1 cellular context compared by ENCODE assay signal in the genomic region with DNA sequence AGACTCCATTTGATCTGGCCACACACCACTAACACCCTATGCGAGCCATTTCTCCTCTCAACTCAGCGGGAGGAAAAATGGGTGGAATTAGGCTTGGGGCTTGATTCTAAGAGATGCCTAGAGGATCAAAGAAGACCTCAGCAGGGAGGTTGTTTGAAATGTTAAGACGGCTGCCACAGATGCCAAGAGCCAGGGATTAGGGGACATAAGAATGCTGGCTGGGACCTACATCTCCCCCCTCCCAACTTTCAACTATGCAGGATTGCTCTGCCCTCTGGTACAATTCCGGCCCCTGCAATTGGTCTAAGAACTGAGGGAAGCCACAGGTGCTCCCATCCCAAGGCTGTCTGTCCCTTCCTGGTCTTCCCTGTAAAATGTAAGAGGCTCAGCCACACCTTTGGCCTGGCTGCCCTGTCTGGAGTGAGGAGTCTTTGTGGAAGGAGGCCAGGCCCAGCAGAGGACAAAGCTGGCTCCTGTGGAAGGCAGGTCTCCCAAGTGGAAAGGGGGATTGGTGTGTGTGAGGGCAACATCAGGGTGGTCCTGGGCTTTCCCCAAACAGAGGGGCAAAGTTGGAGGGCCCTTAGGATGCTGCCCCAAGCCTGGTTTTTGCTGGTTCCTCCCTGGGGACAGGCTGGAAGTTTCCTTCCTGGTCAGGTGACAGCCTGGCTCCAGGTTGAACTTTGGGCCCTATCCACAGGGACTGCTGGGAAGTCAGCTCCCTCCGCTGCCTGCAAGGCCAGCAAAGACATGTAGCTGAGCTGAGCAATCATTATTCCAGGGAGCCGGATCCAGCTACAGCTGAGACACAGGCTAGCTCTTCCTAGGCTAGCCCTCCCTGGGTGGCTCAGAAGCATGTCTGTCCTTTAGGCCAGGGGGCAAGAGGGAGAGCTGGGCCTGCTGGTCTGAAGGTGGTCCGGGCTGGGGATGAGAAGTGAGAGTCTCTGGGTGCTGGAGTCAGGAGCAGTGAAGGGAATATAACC.
TF ChIP-seq lines count a peak whose summit lies in the region.

No MANE protein-coding gene starts in this region.

TF ChIP-seq in HEK293, 187 proteins besides CTCF, POLR2A, EP300 and RAD21 (continued from another document):
- TF ChIP-seq, protein P1, sequence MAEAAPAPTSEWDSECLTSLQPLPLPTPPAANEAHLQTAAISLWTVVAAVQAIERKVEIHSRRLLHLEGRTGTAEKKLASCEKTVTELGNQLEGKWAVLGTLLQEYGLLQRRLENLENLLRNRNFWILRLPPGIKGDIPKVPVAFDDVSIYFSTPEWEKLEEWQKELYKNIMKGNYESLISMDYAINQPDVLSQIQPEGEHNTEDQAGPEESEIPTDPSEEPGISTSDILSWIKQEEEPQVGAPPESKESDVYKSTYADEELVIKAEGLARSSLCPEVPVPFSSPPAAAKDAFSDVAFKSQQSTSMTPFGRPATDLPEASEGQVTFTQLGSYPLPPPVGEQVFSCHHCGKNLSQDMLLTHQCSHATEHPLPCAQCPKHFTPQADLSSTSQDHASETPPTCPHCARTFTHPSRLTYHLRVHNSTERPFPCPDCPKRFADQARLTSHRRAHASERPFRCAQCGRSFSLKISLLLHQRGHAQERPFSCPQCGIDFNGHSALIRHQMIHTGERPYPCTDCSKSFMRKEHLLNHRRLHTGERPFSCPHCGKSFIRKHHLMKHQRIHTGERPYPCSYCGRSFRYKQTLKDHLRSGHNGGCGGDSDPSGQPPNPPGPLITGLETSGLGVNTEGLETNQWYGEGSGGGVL (tag by site-specific recombination; IDR thresholded peaks at IDR 0.05) = no peak
- TF ChIP-seq ZNF843 (tag by site-specific recombination; IDR thresholded peaks at IDR 0.05) = no peak
- TF ChIP-seq, protein P2, sequence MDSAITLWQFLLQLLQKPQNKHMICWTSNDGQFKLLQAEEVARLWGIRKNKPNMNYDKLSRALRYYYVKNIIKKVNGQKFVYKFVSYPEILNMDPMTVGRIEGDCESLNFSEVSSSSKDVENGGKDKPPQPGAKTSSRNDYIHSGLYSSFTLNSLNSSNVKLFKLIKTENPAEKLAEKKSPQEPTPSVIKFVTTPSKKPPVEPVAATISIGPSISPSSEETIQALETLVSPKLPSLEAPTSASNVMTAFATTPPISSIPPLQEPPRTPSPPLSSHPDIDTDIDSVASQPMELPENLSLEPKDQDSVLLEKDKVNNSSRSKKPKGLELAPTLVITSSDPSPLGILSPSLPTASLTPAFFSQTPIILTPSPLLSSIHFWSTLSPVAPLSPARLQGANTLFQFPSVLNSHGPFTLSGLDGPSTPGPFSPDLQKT (IDR thresholded peaks at IDR 0.05; ENCODE audit: borderline replicate concordance, low read depth, low read length) = no peak
- peak; percentile 44; the same call in 1 of the 2 replicates for TF ChIP-seq SCRT1 (tag by site-specific recombination; IDR thresholded peaks at IDR 0.05; ENCODE audit: borderline replicate concordance)
- TF ChIP-seq, protein P3, sequence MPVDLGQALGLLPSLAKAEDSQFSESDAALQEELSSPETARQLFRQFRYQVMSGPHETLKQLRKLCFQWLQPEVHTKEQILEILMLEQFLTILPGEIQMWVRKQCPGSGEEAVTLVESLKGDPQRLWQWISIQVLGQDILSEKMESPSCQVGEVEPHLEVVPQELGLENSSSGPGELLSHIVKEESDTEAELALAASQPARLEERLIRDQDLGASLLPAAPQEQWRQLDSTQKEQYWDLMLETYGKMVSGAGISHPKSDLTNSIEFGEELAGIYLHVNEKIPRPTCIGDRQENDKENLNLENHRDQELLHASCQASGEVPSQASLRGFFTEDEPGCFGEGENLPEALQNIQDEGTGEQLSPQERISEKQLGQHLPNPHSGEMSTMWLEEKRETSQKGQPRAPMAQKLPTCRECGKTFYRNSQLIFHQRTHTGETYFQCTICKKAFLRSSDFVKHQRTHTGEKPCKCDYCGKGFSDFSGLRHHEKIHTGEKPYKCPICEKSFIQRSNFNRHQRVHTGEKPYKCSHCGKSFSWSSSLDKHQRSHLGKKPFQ (tag by site-specific recombination; IDR thresholded peaks at IDR 0.05) = no peak
- TF ChIP-seq ZNF133 (tag by site-specific recombination; IDR thresholded peaks at IDR 0.05) = no peak
